31 cellular contexts compared by ENCODE assay signal in the genomic region with DNA sequence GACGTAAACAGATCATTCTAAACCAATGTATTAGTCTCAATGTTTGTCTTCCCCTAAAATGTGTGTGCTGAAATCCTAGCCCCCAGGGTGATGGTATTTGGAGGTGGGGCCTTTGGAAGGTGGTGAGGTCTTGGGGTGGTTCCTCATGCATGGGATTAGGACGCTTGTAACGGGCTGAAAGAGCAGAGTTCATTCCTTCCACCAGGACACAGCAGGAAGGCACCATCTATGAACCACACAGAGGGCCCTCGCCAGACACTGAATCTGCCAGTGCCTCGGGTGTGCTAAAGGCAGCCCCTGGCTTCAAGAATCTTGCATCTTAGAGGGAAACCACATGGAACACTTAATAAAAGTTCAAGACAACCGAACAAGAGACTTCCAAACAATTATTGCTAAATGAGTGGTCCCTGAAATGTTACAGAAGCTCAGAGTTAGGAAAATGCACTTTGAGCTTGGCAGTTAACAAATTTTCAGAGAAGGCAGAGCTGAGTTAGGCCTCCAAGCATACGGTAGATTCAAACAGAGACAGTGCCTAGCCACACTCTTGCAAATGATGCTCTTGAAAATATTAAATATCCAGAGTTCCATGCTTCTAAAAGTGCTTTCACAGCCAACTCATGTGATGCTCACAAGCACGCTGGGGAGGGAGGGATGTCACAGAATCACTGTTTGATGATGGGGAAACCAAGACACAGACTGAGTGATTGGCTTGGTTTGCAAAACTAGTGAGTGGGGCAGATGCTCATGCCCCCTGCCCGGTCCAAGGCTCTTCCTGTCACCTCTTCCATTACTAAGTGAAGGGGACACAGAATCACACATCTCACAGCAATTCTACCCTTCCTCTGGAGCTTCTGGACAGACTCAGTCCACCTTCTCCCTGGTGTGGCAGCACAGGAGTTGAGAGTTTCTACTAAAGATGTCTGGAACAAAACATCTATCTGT. TPM values are rescaled to one million over a fixed set of nuclear protein-coding genes. Genes with fewer than 3 reads are reported as not detected.
DNase-seq lines count a peak whose midpoint lies in the region; ATAC-seq and TF ChIP-seq lines count a peak whose summit lies in the region.
"Had no signal": no experiment of that assay in that cellular context is flagged by ENCODE, and none has a peak within 500 bp of the region (broad histone marks: within the 10 kb centered on the region; RNA-seq: fewer than 3 reads in every experiment).

No MANE protein-coding gene starts in this region.

- H2BK5ac ChIP-seq in H9 (ENCODE audit: insufficient read length, low read length): no peak overlapping the region

- no peak overlapping the region for H2BK120ac ChIP-seq in H9 (ENCODE audit: low read depth, low read length, poor library complexity, severe bottlenecking)

- TF ChIP-seq CTCF in AG04450 (IDR thresholded peaks at IDR 0.05; ENCODE audit: low read depth, low read length) (peak; percentile 25), H9 (conservative IDR thresholded peaks at IDR 0.05) (peak; percentile 21; the same call in 1 of the 3 replicates), neural crest cell (conservative IDR thresholded peaks at IDR 0.05) (no peak)

- H3K4me2 ChIP-seq in H9 (ENCODE audit: insufficient read depth, insufficient read length, low read length): no peak overlapping the region
- H3K4me2 ChIP-seq: hepatocyte had no signal

- no peaks in the 10 kb centered on the region for H3K23me2 ChIP-seq in H9 (ENCODE audit: insufficient read length, low read depth, low read length, poor library complexity, severe bottlenecking)

- no peak overlapping the region for H3K23ac ChIP-seq in H9 (ENCODE audit: insufficient read length, low read depth, low read length)

- no peaks in the 10 kb centered on the region for H4K20me1 ChIP-seq in H9 (ENCODE audit: control insufficient read depth, insufficient read depth, insufficient read length)

- H3K79me1 ChIP-seq in H9 (ENCODE audit: insufficient read depth, low read depth, low read length, poor library complexity, severe bottlenecking): no peaks in the 10 kb centered on the region

- no peak for ATAC-seq in effector memory CD8-positive, alpha-beta T cell (replicated peaks)
- no peak for ATAC-seq in GM19397 (IDR thresholded peaks at IDR 0.05; ENCODE audit: unreplicated experiment)
- ATAC-seq: activated CD4-positive, alpha-beta T cell treated with anti-CD3 and anti-CD28 coated beads for 36 hours; naive thymus-derived CD8-positive, alpha-beta T cell had no signal

- H3K27me3 Mint-ChIP-seq in H9 (ENCODE audit: low read depth): no peaks in the 10 kb centered on the region
- H3K27me3 Mint-ChIP-seq in effector memory CD8-positive, alpha-beta T cell: no peaks in the 10 kb centered on the region
- no peaks in the 10 kb centered on the region for H3K27me3 Mint-ChIP-seq in neural crest cell (ENCODE audit: low read depth)
- H3K27me3 Mint-ChIP-seq: activated CD4-positive, alpha-beta T cell treated with anti-CD3 and anti-CD28 coated beads for 36 hours; activated naive CD8-positive, alpha-beta T cell; naive thymus-derived CD8-positive, alpha-beta T cell had no signal

- no peak overlapping the region for H4K91ac ChIP-seq in H9 (ENCODE audit: insufficient read length, low read depth, low read length)

- no peak overlapping the region for H2BK12ac ChIP-seq in H9 (ENCODE audit: insufficient read length, low read depth, low read length)

- no peak overlapping the region for H3K4me3 Mint-ChIP-seq in H9
- H3K4me3 Mint-ChIP-seq in effector memory CD8-positive, alpha-beta T cell: no peak overlapping the region
- no peak overlapping the region for H3K4me3 Mint-ChIP-seq in neural crest cell
- H3K4me3 Mint-ChIP-seq: activated CD4-positive, alpha-beta T cell treated with anti-CD3 and anti-CD28 coated beads for 36 hours; activated naive CD8-positive, alpha-beta T cell; dendritic cell treated with granulocyte-macrophage colony-stimulating factor and Interleukin-4, amounts not matched to agents 40 ng/mL and 50 ng/mL, for 4 days; naive thymus-derived CD8-positive, alpha-beta T cell had no signal

- H3K56ac ChIP-seq in H9 (ENCODE audit: insufficient read length, low read depth, low read length): no peak overlapping the region

- H3K4me3 ChIP-seq in AG04450 (ENCODE audit: low read depth, low read length): no peak overlapping the region
- no peak overlapping the region for H3K4me3 ChIP-seq in MG63
- H3K4me3 ChIP-seq: cardiac muscle cell, hepatocyte, tibial artery had no signal

- H4K8ac ChIP-seq in H9 (replicated peaks; ENCODE audit: insufficient read length, low read depth, low read length): no peak overlapping the region

- H3K36me3 ChIP-seq in MG63: peaks cover 47% of the 10 kb centered on the region

- no peak overlapping the region for H3K14ac ChIP-seq in H9 (ENCODE audit: insufficient read depth, low read length)

- no peak overlapping the region for H3K18ac ChIP-seq in H9 (ENCODE audit: insufficient read length, low read depth, low read length)

- CTCF ChIA-PET in AG04450 (lab: Charles Lee): interaction anchor here (1.4 to 4.4 kb wide), 2 partner anchors 106 to 274 kb away, joined by 4 to 25 read pairs; partner anchors contain the start of gene SIRT5

- no peaks in the 10 kb centered on the region for H3K4me1 ChIP-seq in H9 (ENCODE audit: insufficient read depth, low read length)

- no CpG with 5 or more reads among the region's 9 CpGs for WGBS in H9 (ENCODE audit: extremely low coverage, insufficient read length, low lambda C conversion rate)

- H3K79me2 ChIP-seq in H9 (ENCODE audit: insufficient read depth, low read length): no peaks in the 10 kb centered on the region
- H3K79me2 ChIP-seq: hepatocyte, parathyroid adenoma had no signal

- no peak overlapping the region for H3T11ph ChIP-seq in H9 (ENCODE audit: low read length)

- DNase-seq in AG04450 (ENCODE audit: low read depth, low spot score): no peak
- no peak for DNase-seq in H9
- no peak for DNase-seq in effector memory CD8-positive, alpha-beta T cell
- DNase-seq in neural crest cell (ENCODE audit: low read depth, low spot score): no peak
- no peak for DNase-seq in NCI-H526 (lab: John Stamatoyannopoulos, UW)
- DNase-seq in AML-193 (lab: John Stamatoyannopoulos, UW): no peak
- no peak for DNase-seq in MG63
- DNase-seq: ACHN; activated CD4-positive, alpha-beta T cell treated with anti-CD3 and anti-CD28 coated beads for 36 hours; aorta; C1 segment of cervical spinal cord; Calu3; DMS79 treated with DMSO at 0.1 percent for 48 hours; GDM1; IMR-90; kidney glomerular epithelial cell; MV-4-11; naive thymus-derived CD8-positive, alpha-beta T cell; NCI-H1436 treated with DMSO at 0.1 percent for 48 hours; NCI-H2081 treated with DMSO at 0.1 percent for 48 hours; NCI-H345; NCI-H748 treated with DMSO at 0.1 percent for 48 hours; SHP77 treated with DMSO at 0.1 percent for 48 hours; stimulated activated CD4-positive, alpha-beta T cell treated with anti-CD3 and anti-CD28 coated beads, Interleukin-1b, Interleukin-23, amount 100 ng/mL, for 48 hours; tibial artery had no signal

- no peaks in the 10 kb centered on the region for H3K9me3 ChIP-seq in AG04450 (ENCODE audit: control insufficient read depth, insufficient read depth, low read length)
- no peaks in the 10 kb centered on the region for H3K9me3 ChIP-seq in H9 (ENCODE audit: control insufficient read depth, low read depth, low read length)
- H3K9me3 ChIP-seq in MG63: no peaks in the 10 kb centered on the region
- H3K9me3 ChIP-seq: tibial artery had no signal

- POLR2A ChIA-PET in AG04450 (lab: Yijun Ruan, JAX): interaction anchor here (2.2 kb wide), 1 partner anchor 27 kb away, joined by 23 read pairs; the partner anchor contains the start of gene TBC1D7

- H2BK20ac ChIP-seq in H9 (ENCODE audit: low read depth, low read length, poor library complexity, severe bottlenecking): no peak overlapping the region

- H3K36me3 Mint-ChIP-seq in H9 (ENCODE audit: insufficient read depth in 1 of 3, low read depth in 3 of 3) (peaks cover 19 to 54% (median 53%) of the 10 kb centered on the region in 3 experiments; a peak in 6 of 7 replicates), neural crest cell (ENCODE audit: low read depth) (peaks cover 20% of the 10 kb centered on the region)
- peaks cover 18% of the 10 kb centered on the region for H3K36me3 Mint-ChIP-seq in effector memory CD8-positive, alpha-beta T cell (ENCODE audit: insufficient read depth)

- H3K9me3 Mint-ChIP-seq in H9: no peaks in the 10 kb centered on the region
- no peaks in the 10 kb centered on the region for H3K9me3 Mint-ChIP-seq in effector memory CD8-positive, alpha-beta T cell
- H3K9me3 Mint-ChIP-seq in neural crest cell: no peaks in the 10 kb centered on the region
- H3K9me3 Mint-ChIP-seq: dendritic cell treated with granulocyte-macrophage colony-stimulating factor and Interleukin-4, amounts not matched to agents 40 ng/mL and 50 ng/mL, for 4 days; naive thymus-derived CD8-positive, alpha-beta T cell had no signal

- H4K5ac ChIP-seq in H9 (ENCODE audit: insufficient read length, low read depth, low read length): no peak overlapping the region

- H3K4me1 Mint-ChIP-seq in H9 (peaks cover 0 to 3% of the 10 kb centered on the region in 2 experiments; a peak in 1 of 4 replicates), neural crest cell (peaks cover 15% of the 10 kb centered on the region)
- H3K4me1 Mint-ChIP-seq in effector memory CD8-positive, alpha-beta T cell (ENCODE audit: low read depth in 2 of 2): peaks cover 18 to 24% of the 10 kb centered on the region in 2 donors

- H2BK15ac ChIP-seq in H9 (ENCODE audit: low read depth, low read length): no peak overlapping the region

- H3K27ac ChIP-seq in AG04450 (ENCODE audit: low read depth, low read length) (no peak overlapping the region), H9 (ENCODE audit: insufficient read length, low read depth, low read length) (no peak overlapping the region)
- H3K27ac ChIP-seq: cardiac muscle cell, hepatocyte, parathyroid adenoma had no signal

- H2AK5ac ChIP-seq in H9 (ENCODE audit: insufficient read length, low read length): no peak overlapping the region

- H3K27ac Mint-ChIP-seq in H9 (peak overlapping the region in 1 of 3 experiments; percentile 85; a peak in 1 of 7 replicates), neural crest cell (ENCODE audit: unreplicated experiment) (peak overlapping the region; percentile 69)
- peak overlapping the region; percentile 29 to 38 for H3K27ac Mint-ChIP-seq in effector memory CD8-positive, alpha-beta T cell
- H3K27ac Mint-ChIP-seq: activated CD4-positive, alpha-beta T cell treated with anti-CD3 and anti-CD28 coated beads for 36 hours; activated naive CD8-positive, alpha-beta T cell had no signal

- no peak overlapping the region for H3K4ac ChIP-seq in H9 (ENCODE audit: low read depth, low read length)

- H3K9ac ChIP-seq in H9 (ENCODE audit: extremely low read depth, insufficient read length, low read length): no peak overlapping the region
- H3K9ac ChIP-seq: parathyroid adenoma had no signal

- H2AFZ ChIP-seq in H9 (ENCODE audit: low read length): no peak overlapping the region
- H2AFZ ChIP-seq: hepatocyte, parathyroid adenoma had no signal

- H3K27me3 ChIP-seq in AG04450 (ENCODE audit: control insufficient read depth, insufficient read depth, low read length): no peaks in the 10 kb centered on the region
- no peaks in the 10 kb centered on the region for H3K27me3 ChIP-seq in H9 (ENCODE audit: insufficient read depth, low read length)
- no peaks in the 10 kb centered on the region for H3K27me3 ChIP-seq in MG63
- H3K27me3 ChIP-seq: cardiac muscle cell, hepatocyte, tibial artery had no signal

RNA-seq across cellular contexts. Expression of gene TBC1D7, which starts 27.4 kb away (rescaled TPM):
- polyA plus RNA-seq in AG04450 (2011; rRNA removed): 37.6 and 38.6 TPM in 2 replicates
- polyA minus RNA-seq in AG04450 (2011; rRNA and poly(A)+ RNA removed): 30.7 and 31.8 TPM in 2 replicates
- total RNA-seq in H9 (2021): 33.9 and 36.9 TPM in 2 replicates
- total RNA-seq in neural crest cell: 35.4 TPM in 2 replicates
- 36.2 and 40.6 TPM in 2 replicates for total RNA-seq in MG63 (2014; rRNA removed; shearing (Covaris generic); ENCODE audit: low replicate concordance)
